In genomic region chr12:75656210-75656609, GRCh38 we compare ENCODE assay signal across 28 cellular contexts.
DNase-seq lines count a peak whose midpoint lies in the region; ATAC-seq and TF ChIP-seq lines count a peak whose summit lies in the region.
"Had no signal": no experiment of that assay in that cellular context is flagged by ENCODE, and none has a peak within 500 bp of the region (broad histone marks: within the 10 kb centered on the region; RNA-seq: fewer than 3 reads in every experiment).

No MANE protein-coding gene starts in this region.

- H3K9me3 Mint-ChIP-seq in Calu3 (ENCODE audit: low read depth, unreplicated experiment) (peaks cover 10% of the 10 kb centered on the region), HFFc6 (no peaks in the 10 kb centered on the region; the same call in 1 of the 2 replicates)
- H3K9me3 Mint-ChIP-seq: activated naive CD4-positive, alpha-beta T cell treated with anti-CD3 and anti-CD28 coated beads, Interleukin-2, amount 10 ng/mL, durations not matched to agents 7 days and 5 days; stimulated activated naive B cell treated with anti-CD40 and anti-IgM and Interleukin-4, amounts not matched to agents 10 μg/mL and 1 μg/mL and 100 μg/mL, for 72 hours had no signal

- ATAC-seq in foreskin keratinocyte = no peak
- ATAC-seq in HG02571 (IDR thresholded peaks at IDR 0.05; ENCODE audit: unreplicated experiment) = no peak
- ATAC-seq in GM19023 (IDR thresholded peaks at IDR 0.05; ENCODE audit: unreplicated experiment) = no peak
- ATAC-seq: activated CD4-positive, CD25-positive, alpha-beta regulatory T cell treated with anti-CD3 and anti-CD28 coated beads, Interleukin-2, amount 50 U/mL, for 24 hours; K562; lower lobe of right lung; Right ventricle myocardium inferior; stimulated activated naive B cell treated with anti-CD40 and anti-IgM and Interleukin-4, amounts not matched to agents 10 μg/mL and 1 μg/mL and 100 μg/mL, for 72 hours; upper lobe of right lung had no signal

- no peak overlapping the region for H3K27ac Mint-ChIP-seq in Calu3 (ENCODE audit: unreplicated experiment)
- H3K27ac Mint-ChIP-seq in HFFc6 = peak overlapping the region; percentile 71
- H3K27ac Mint-ChIP-seq: activated naive CD4-positive, alpha-beta T cell treated with anti-CD3 and anti-CD28 coated beads, Interleukin-2, amount 10 ng/mL, durations not matched to agents 7 days and 5 days; stimulated activated naive B cell treated with anti-CD40 and anti-IgM and Interleukin-4, amounts not matched to agents 10 μg/mL and 1 μg/mL and 100 μg/mL, for 72 hours had no signal

- BruUV-seq in Calu3 (replicated peaks; lab: Mats Ljungman, UMichigan) = TSS peak; percentile 63

- no peak for TF ChIP-seq POLR2A in adrenal gland (IDR thresholded peaks at IDR 0.05)

- CTCF ChIA-PET in Calu3 (lab: Charles Lee) = no interaction called here

- H3K27me3 Mint-ChIP-seq in Calu3 (ENCODE audit: unreplicated experiment) (no peaks in the 10 kb centered on the region), HFFc6 (ENCODE audit: insufficient read depth) (no peaks in the 10 kb centered on the region)

- H3K4me3 Mint-ChIP-seq in Calu3 (ENCODE audit: low read depth, unreplicated experiment) = no peak overlapping the region
- H3K4me3 Mint-ChIP-seq in HFFc6 = no peak overlapping the region
- H3K4me3 Mint-ChIP-seq: activated naive CD4-positive, alpha-beta T cell treated with anti-CD3 and anti-CD28 coated beads, Interleukin-2, amount 10 ng/mL, durations not matched to agents 7 days and 5 days; nephron; stimulated activated naive B cell treated with anti-CD40 and anti-IgM and Interleukin-4, amounts not matched to agents 10 μg/mL and 1 μg/mL and 100 μg/mL, for 72 hours had no signal

- TF ChIP-seq CTCF in Calu3 (IDR thresholded peaks at IDR 0.05; ENCODE audit: unreplicated experiment) = no peak
- no peak for TF ChIP-seq CTCF in HFFc6 (IDR thresholded peaks at IDR 0.05)
- TF ChIP-seq CTCF in brain microvascular endothelial cell (IDR thresholded peaks at IDR 0.05; ENCODE audit: low read depth, low read length, missing control alignments) = no peak
- no peak for TF ChIP-seq CTCF in foreskin keratinocyte (conservative IDR thresholded peaks at IDR 0.05)
- no peak for TF ChIP-seq CTCF in adrenal gland (IDR thresholded peaks at IDR 0.05)

- in situ Hi-C loops in brain microvascular endothelial cell (cut with HindIII; ENCODE audit: low pct_ligation_motif_present, low sequenced_read_pairs) = no loop called here

- no peak overlapping the region for H3K4me3 ChIP-seq in brain microvascular endothelial cell (ENCODE audit: low read depth, low read length)
- no peak overlapping the region for H3K4me3 ChIP-seq in adrenal gland
- H3K4me3 ChIP-seq: heart right ventricle, K562, lower lobe of right lung, ovary, upper lobe of right lung had no signal

- H3K4me1 Mint-ChIP-seq in Calu3 (ENCODE audit: low read depth, unreplicated experiment) = peaks cover 43% of the 10 kb centered on the region
- peaks cover 47% of the 10 kb centered on the region for H3K4me1 Mint-ChIP-seq in HFFc6 (ENCODE audit: low read depth)
- H3K4me1 Mint-ChIP-seq: stimulated activated naive B cell treated with anti-CD40 and anti-IgM and Interleukin-4, amounts not matched to agents 10 μg/mL and 1 μg/mL and 100 μg/mL, for 72 hours had no signal

- H3K36me3 Mint-ChIP-seq in Calu3 (ENCODE audit: insufficient read depth, unreplicated experiment) (peaks cover 24% of the 10 kb centered on the region), HFFc6 (ENCODE audit: low read depth) (peaks cover 16% of the 10 kb centered on the region)
- H3K36me3 Mint-ChIP-seq: activated naive CD4-positive, alpha-beta T cell treated with anti-CD3 and anti-CD28 coated beads, Interleukin-2, amount 10 ng/mL, durations not matched to agents 7 days and 5 days; stimulated activated naive B cell treated with anti-CD40 and anti-IgM and Interleukin-4, amounts not matched to agents 10 μg/mL and 1 μg/mL and 100 μg/mL, for 72 hours had no signal

- intact Hi-C loops in Calu3 (cut with micrococcal nuclease; ENCODE audit: unreplicated experiment) (loop anchor here (2.0 kb wide), 1 partner anchor 15 kb away; no protein-coding TSS in a partner anchor), adrenal gland (cut with DNase I) (no loop called here)

- peak overlapping the region; percentile 71 for H3K27ac ChIP-seq in brain microvascular endothelial cell
- peak overlapping the region; percentile 98 for H3K27ac ChIP-seq in foreskin keratinocyte
- H3K27ac ChIP-seq in adrenal gland = no peak overlapping the region
- H3K27ac ChIP-seq: C4-2B, heart right ventricle, lower lobe of right lung, ovary, upper lobe of right lung had no signal

- H3K36me3 ChIP-seq in brain microvascular endothelial cell (replicated peaks) = no peaks in the 10 kb centered on the region
- no peaks in the 10 kb centered on the region for H3K36me3 ChIP-seq in adrenal gland (replicated peaks in 1 of 2)
- H3K36me3 ChIP-seq: heart right ventricle, lower lobe of right lung, ovary, upper lobe of right lung had no signal

- H3K9me3 ChIP-seq in adrenal gland (replicated peaks in 1 of 3) = no peaks in the 10 kb centered on the region
- H3K9me3 ChIP-seq: heart right ventricle, lower lobe of right lung, ovary, upper lobe of right lung had no signal

- H3K4me1 ChIP-seq in foreskin keratinocyte (peaks cover 55% of the 10 kb centered on the region), adrenal gland (replicated peaks in 1 of 2) (peaks cover 0 to 25% of the 10 kb centered on the region in 2 donors)
- H3K4me1 ChIP-seq: lower lobe of right lung, upper lobe of right lung had no signal

- DNase-seq in Calu3 (no peak), HFFc6 (no peak), brain microvascular endothelial cell (no peak), foreskin keratinocyte (no peak), NCI-H524 treated with DMSO at 0.1 percent for 48 hours (lab: John Stamatoyannopoulos, UW) (no peak), adrenal gland (no peak)
- DNase-seq: activated CD4-positive, alpha-beta T cell treated with anti-CD3 and anti-CD28 coated beads, Interleukin-2, amount 50 U/mL, for 48 hours; activated naive CD4-positive, alpha-beta T cell treated with anti-CD3 and anti-CD28 coated beads, Interleukin-2, amount 10 ng/mL, durations not matched to agents 7 days and 5 days; amygdala; COR-L47; foreskin melanocyte; heart right ventricle; lower lobe of right lung; NCI-H1105; NCI-H187 treated with DMSO at 0.1 percent for 48 hours; NCI-H2171; ovary; stimulated activated naive B cell treated with anti-CD40 and anti-IgM and Interleukin-4, amounts not matched to agents 10 μg/mL and 1 μg/mL and 100 μg/mL, for 72 hours; substantia nigra; T-helper 2 cell; upper lobe of right lung had no signal

- H3K27me3 ChIP-seq in brain microvascular endothelial cell (replicated peaks) = no peaks in the 10 kb centered on the region
- H3K27me3 ChIP-seq in foreskin keratinocyte = no peaks in the 10 kb centered on the region
- no peaks in the 10 kb centered on the region for H3K27me3 ChIP-seq in adrenal gland
- H3K27me3 ChIP-seq: heart right ventricle, ovary, upper lobe of right lung had no signal

Comparison
In these comparisons a context has a peak if more than half of its experiments do, and no peak if none do; other contexts are left out.
1. H3K27ac ChIP-seq: peak in brain microvascular endothelial cell (single experiment) and foreskin keratinocyte (single experiment); none in adrenal gland (0 of 5).